Comparison of ENCODE assay signal across 10 cellular contexts in the genomic region with DNA sequence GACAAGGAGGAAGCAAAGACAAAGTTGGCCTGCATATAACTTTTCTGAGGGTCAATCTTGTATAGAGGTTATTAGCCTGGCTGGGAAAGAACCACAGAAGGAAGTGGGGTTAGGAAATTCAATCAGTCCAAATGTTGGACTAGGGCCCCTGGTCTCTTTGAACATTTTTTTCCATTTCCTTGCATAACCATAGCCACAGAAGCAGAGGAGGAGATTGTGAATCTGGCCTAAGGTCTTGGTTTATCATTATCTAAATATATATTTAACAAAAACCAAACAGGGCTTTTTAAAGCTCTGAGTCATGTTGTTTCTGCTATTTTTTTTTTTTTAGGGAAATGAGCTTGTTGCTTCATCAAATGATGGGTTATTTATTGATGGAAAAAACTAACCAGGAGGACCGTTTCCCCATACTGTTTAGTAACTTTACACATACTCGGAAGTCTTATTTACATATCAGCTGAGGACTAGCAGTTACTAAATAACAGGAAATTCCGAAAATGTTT.
A peak's percentile ranks its signal among the peaks of the same experiment; 100 is the strongest.
DNase-seq lines count a peak whose midpoint lies in the region; ATAC-seq and TF ChIP-seq lines count a peak whose summit lies in the region.
"Had no signal": no experiment of that assay in that cellular context is flagged by ENCODE, and none has a peak within 500 bp of the region (broad histone marks: within the 10 kb centered on the region; RNA-seq: fewer than 3 reads in every experiment).

No MANE protein-coding gene starts in this region.

- no peaks in the 10 kb centered on the region for H3K36me3 ChIP-seq in WERI-Rb-1
- H3K36me3 ChIP-seq: heart right ventricle had no signal

- H2BK12ac ChIP-seq in H9 (ENCODE audit: insufficient read length, low read depth, low read length) = no peak overlapping the region

- no peak overlapping the region for H4K91ac ChIP-seq in H9 (ENCODE audit: insufficient read length, low read depth, low read length)

- no peak overlapping the region for H4K5ac ChIP-seq in H9 (ENCODE audit: insufficient read length, low read depth, low read length)

- no peak overlapping the region for H3K4me2 ChIP-seq in H9 (ENCODE audit: insufficient read depth, insufficient read length, low read length)

- H3K27ac ChIP-seq in AG04450 (ENCODE audit: low read depth, low read length) (peak overlapping the region; percentile 31), H9 (ENCODE audit: insufficient read length, low read depth, low read length) (no peak overlapping the region), WERI-Rb-1 (no peak overlapping the region)
- H3K27ac ChIP-seq: C4-2B, heart right ventricle had no signal

- ATAC-seq in GM19397 (IDR thresholded peaks at IDR 0.05; ENCODE audit: unreplicated experiment) (peak; percentile 66), HG03175 (IDR thresholded peaks at IDR 0.05; ENCODE audit: unreplicated experiment) (peak; percentile 84)

- no peaks in the 10 kb centered on the region for H3K79me1 ChIP-seq in H9 (ENCODE audit: insufficient read depth, low read depth, low read length, poor library complexity, severe bottlenecking)

- no peak overlapping the region for H3K27ac Mint-ChIP-seq in H9

- H3K4me3 ChIP-seq in AG04450 (ENCODE audit: low read depth, low read length) (no peak overlapping the region), cardiac fibroblast (replicated peaks in 1 of 2; ENCODE audit: low read depth in 2 of 2, low read length in 2 of 2) (no peak overlapping the region), WERI-Rb-1 (ENCODE audit: low read depth, low read length) (no peak overlapping the region)
- H3K4me3 ChIP-seq: heart right ventricle had no signal

- H3K9ac ChIP-seq in H9 (ENCODE audit: extremely low read depth, insufficient read length, low read length) = no peak overlapping the region

- no peaks in the 10 kb centered on the region; the same call in 1 of the 2 replicates for H3K27me3 Mint-ChIP-seq in H9 (ENCODE audit: low read depth)

- WGBS in H9 (ENCODE audit: extremely low coverage, insufficient read length, low lambda C conversion rate) = no CpG with 5 or more reads among the region's 3 CpGs

- H3K9me3 Mint-ChIP-seq in H9 = no peaks in the 10 kb centered on the region

- H3K27me3 ChIP-seq in AG04450 (ENCODE audit: control insufficient read depth, insufficient read depth, low read length) = no peaks in the 10 kb centered on the region
- H3K27me3 ChIP-seq in H9 (ENCODE audit: insufficient read depth, low read length) = no peaks in the 10 kb centered on the region
- H3K27me3 ChIP-seq in WERI-Rb-1 (ENCODE audit: insufficient read depth, low read depth, severe bottlenecking) = peaks cover 16% of the 10 kb centered on the region

- H3K23me2 ChIP-seq in H9 (ENCODE audit: insufficient read length, low read depth, low read length, poor library complexity, severe bottlenecking) = no peaks in the 10 kb centered on the region

- H3K79me2 ChIP-seq in H9 (ENCODE audit: insufficient read depth, low read length) = no peaks in the 10 kb centered on the region

- no peaks in the 10 kb centered on the region for H4K20me1 ChIP-seq in H9 (ENCODE audit: control insufficient read depth, insufficient read depth, insufficient read length)

- H2BK120ac ChIP-seq in H9 (ENCODE audit: low read depth, low read length, poor library complexity, severe bottlenecking) = no peak overlapping the region

- no peak overlapping the region for H3K18ac ChIP-seq in H9 (ENCODE audit: insufficient read length, low read depth, low read length)

- no peak overlapping the region for H3K56ac ChIP-seq in H9 (ENCODE audit: insufficient read length, low read depth, low read length)

- no peak overlapping the region for H2BK15ac ChIP-seq in H9 (ENCODE audit: low read depth, low read length)

- H3K4ac ChIP-seq in H9 (ENCODE audit: low read depth, low read length) = no peak overlapping the region

- H4K8ac ChIP-seq in H9 (replicated peaks; ENCODE audit: insufficient read length, low read depth, low read length) = no peak overlapping the region

- no peak overlapping the region for H2AK5ac ChIP-seq in H9 (ENCODE audit: insufficient read length, low read length)

- H2AFZ ChIP-seq in H9 (ENCODE audit: low read length) = no peak overlapping the region

- TF ChIP-seq CTCF in AG04450 (IDR thresholded peaks at IDR 0.05; ENCODE audit: low read depth, low read length) (no peak), cardiac fibroblast (IDR thresholded peaks at IDR 0.05; ENCODE audit: low read depth, low read length) (no peak), H9 (conservative IDR thresholded peaks at IDR 0.05) (no peak), WERI-Rb-1 (IDR thresholded peaks at IDR 0.05; ENCODE audit: low read depth, low read length) (no peak)

- no peak overlapping the region for H3T11ph ChIP-seq in H9 (ENCODE audit: low read length)

- no peak overlapping the region for H2BK20ac ChIP-seq in H9 (ENCODE audit: low read depth, low read length, poor library complexity, severe bottlenecking)

- H3K36me3 Mint-ChIP-seq in H9 (ENCODE audit: insufficient read depth in 1 of 3, low read depth in 3 of 3) = no peaks in the 10 kb centered on the region

- POLR2A ChIA-PET in AG04450 (lab: Yijun Ruan, JAX) = interaction anchor here (0.7 to 1.6 kb wide), 5 partner anchors 10 to 100 kb away, joined by 3 to 12 read pairs (median 4); no protein-coding TSS in a partner anchor

- H3K4me1 ChIP-seq in H9 (ENCODE audit: insufficient read depth, low read length) = peaks cover 4% of the 10 kb centered on the region; the same call in 1 of the 2 replicates

- CTCF ChIA-PET in AG04450 (lab: Charles Lee) = interaction anchor here (0.7 to 2.7 kb wide), 3 partner anchors 26 to 60 kb away, joined by 5 to 11 read pairs (median 8); no protein-coding TSS in a partner anchor

- no peak overlapping the region for H3K4me3 Mint-ChIP-seq in H9

- DNase-seq in AG04450 (ENCODE audit: low read depth, low spot score) = peak; percentile 34
- peak; percentile 58 to 63 for DNase-seq in cardiac fibroblast (ENCODE audit: low read depth in 2 of 2)
- no peak for DNase-seq in H9
- no peak for DNase-seq in stimulated activated naive CD4-positive, alpha-beta T cell (lab: John Stamatoyannopoulos, UW)
- no peak for DNase-seq in SW480 (ENCODE audit: low spot score)
- no peak for DNase-seq in WERI-Rb-1
- DNase-seq: heart right ventricle had no signal

- no peak overlapping the region for H2BK5ac ChIP-seq in H9 (ENCODE audit: insufficient read length, low read length)

- no peak overlapping the region for H3K23ac ChIP-seq in H9 (ENCODE audit: insufficient read length, low read depth, low read length)

- H3K4me1 Mint-ChIP-seq in H9 = peaks cover 7 to 9% of the 10 kb centered on the region in 2 experiments

- H3K9me3 ChIP-seq in AG04450 (ENCODE audit: control insufficient read depth, insufficient read depth, low read length) (no peaks in the 10 kb centered on the region), H9 (ENCODE audit: control insufficient read depth, low read depth, low read length) (no peaks in the 10 kb centered on the region), WERI-Rb-1 (ENCODE audit: severe bottlenecking) (no peaks in the 10 kb centered on the region)
- H3K9me3 ChIP-seq: heart right ventricle had no signal

- no peak overlapping the region for H3K14ac ChIP-seq in H9 (ENCODE audit: insufficient read depth, low read length)

Comparison
In these comparisons a context has a peak if more than half of its experiments do, and no peak if none do; other contexts are left out.
1. DNase-seq: peak in AG04450 (single experiment) and cardiac fibroblast (2 of 2); none in H9 (single experiment), stimulated activated naive CD4-positive, alpha-beta T cell (0 of 6), SW480 (single experiment) and WERI-Rb-1 (single experiment).